Comparison of ENCODE assay signal across 9 cellular contexts in genomic region chr10:92419740-92420553, GRCh38.
A peak's percentile ranks its signal among the peaks of the same experiment; 100 is the strongest.
DNase-seq lines count a peak whose midpoint lies in the region; ATAC-seq and TF ChIP-seq lines count a peak whose summit lies in the region.
"Had no signal": no experiment of that assay in that cellular context is flagged by ENCODE, and none has a peak within 500 bp of the region (broad histone marks: within the 10 kb centered on the region; RNA-seq: fewer than 3 reads in every experiment).

No MANE protein-coding gene starts in this region.

- ATAC-seq in activated naive CD4-positive, alpha-beta T cell treated with anti-CD3 and anti-CD28 coated beads, Interleukin-2, amount 50 U/mL, for 72 hours = no peak
- peak; percentile 29 for ATAC-seq in memory B cell (ENCODE audit: low read depth)
- peak; percentile 69 for ATAC-seq in upper lobe of right lung
- no peak for ATAC-seq in HG03439 (IDR thresholded peaks at IDR 0.05; ENCODE audit: unreplicated experiment)

- H3K4me3 Mint-ChIP-seq in activated naive CD4-positive, alpha-beta T cell treated with anti-CD3 and anti-CD28 coated beads for 36 hours = no peak overlapping the region
- peak overlapping the region; percentile 78 for H3K4me3 Mint-ChIP-seq in memory B cell
- H3K4me3 Mint-ChIP-seq in CD8-positive, alpha-beta memory T cell = peak overlapping the region in 1 of 7 donors; percentile 2

- H3K4me3 ChIP-seq in upper lobe of right lung = peak overlapping the region; percentile 34
- H3K4me3 ChIP-seq in CD8-positive, alpha-beta memory T cell (ENCODE audit: low read length) = no peak overlapping the region

- H3K4me1 Mint-ChIP-seq in activated naive CD4-positive, alpha-beta T cell treated with anti-CD3 and anti-CD28 coated beads for 36 hours (ENCODE audit: low read depth) = peaks cover 2% of the 10 kb centered on the region
- H3K4me1 Mint-ChIP-seq in memory B cell = peaks cover 6% of the 10 kb centered on the region
- H3K4me1 Mint-ChIP-seq in CD8-positive, alpha-beta memory T cell = peaks cover 2 to 8% (median 5%) of the 10 kb centered on the region in 3 donors

- H3K4me1 ChIP-seq in upper lobe of right lung = peaks cover 6% of the 10 kb centered on the region
- H3K4me1 ChIP-seq in CD8-positive, alpha-beta memory T cell (ENCODE audit: insufficient read depth, low read length) = no peaks in the 10 kb centered on the region

- no peaks in the 10 kb centered on the region for H3K36me3 Mint-ChIP-seq in activated naive CD4-positive, alpha-beta T cell treated with anti-CD3 and anti-CD28 coated beads for 36 hours (ENCODE audit: low read depth)
- H3K36me3 Mint-ChIP-seq in activated naive CD4-positive, alpha-beta T cell treated with anti-CD3 and anti-CD28 coated beads, Interleukin-2, amount 50 U/mL, for 72 hours = peaks cover 8 to 10% of the 10 kb centered on the region in 2 donors
- H3K36me3 Mint-ChIP-seq in memory B cell = peaks cover 4% of the 10 kb centered on the region
- peaks cover 0 to 3% (median 0%) of the 10 kb centered on the region in 3 donors for H3K36me3 Mint-ChIP-seq in CD8-positive, alpha-beta memory T cell

- H3K27ac ChIP-seq in upper lobe of right lung = no peak overlapping the region
- H3K27ac ChIP-seq in CD8-positive, alpha-beta memory T cell (ENCODE audit: low read depth, low read length) = no peak overlapping the region

- intact Hi-C loops in activated naive CD4-positive, alpha-beta T cell treated with anti-CD3 and anti-CD28 coated beads for 36 hours (cut with micrococcal nuclease) = no loop called here
- intact Hi-C loops in upper lobe of right lung (cut with DNase I) = no loop called here

- H3K27me3 Mint-ChIP-seq in activated naive CD4-positive, alpha-beta T cell treated with anti-CD3 and anti-CD28 coated beads for 36 hours (ENCODE audit: low read depth) = peaks cover 39% of the 10 kb centered on the region
- peaks cover 12% of the 10 kb centered on the region for H3K27me3 Mint-ChIP-seq in memory B cell
- H3K27me3 Mint-ChIP-seq in CD8-positive, alpha-beta memory T cell = peaks cover 27 to 66% of the 10 kb centered on the region in 2 donors

- CTCF ChIA-PET in activated naive CD4-positive, alpha-beta T cell treated with anti-CD3 and anti-CD28 coated beads for 36 hours (lab: Charles Lee) = interaction anchor here (0.7 to 0.9 kb wide), 3 partner anchors 11 to 61 kb away, joined by 3 to 4 read pairs (median 3); no protein-coding TSS in a partner anchor
- CTCF ChIA-PET in CD8-positive, alpha-beta memory T cell (lab: Charles Lee) = interaction anchor here (1.0 kb wide), 1 partner anchor 24 kb away, joined by 3 read pairs; no protein-coding TSS in a partner anchor

- POLR2A ChIA-PET in CD8-positive, alpha-beta memory T cell (lab: Charles Lee) = no interaction called here

- no peaks in the 10 kb centered on the region for H3K36me3 ChIP-seq in upper lobe of right lung
- no peaks in the 10 kb centered on the region for H3K36me3 ChIP-seq in CD8-positive, alpha-beta memory T cell (ENCODE audit: insufficient read depth, low read length)

- peaks cover 20% of the 10 kb centered on the region for H3K27me3 ChIP-seq in upper lobe of right lung
- H3K27me3 ChIP-seq in CD8-positive, alpha-beta memory T cell (ENCODE audit: insufficient read depth, low read length, poor library complexity, severe bottlenecking) = no peaks in the 10 kb centered on the region

- H3K27ac Mint-ChIP-seq in activated naive CD4-positive, alpha-beta T cell treated with anti-CD3 and anti-CD28 coated beads for 36 hours = no peak overlapping the region
- H3K27ac Mint-ChIP-seq in activated naive CD4-positive, alpha-beta T cell treated with anti-CD3 and anti-CD28 coated beads, Interleukin-2, amount 50 U/mL, for 72 hours = peak overlapping the region in 1 of 2 donors; percentile 36
- H3K27ac Mint-ChIP-seq in memory B cell = no peak overlapping the region
- H3K27ac Mint-ChIP-seq in CD8-positive, alpha-beta memory T cell = no peak overlapping the region

- H3K9me3 Mint-ChIP-seq in activated naive CD4-positive, alpha-beta T cell treated with anti-CD3 and anti-CD28 coated beads for 36 hours = no peaks in the 10 kb centered on the region
- peaks cover 3 to 4% of the 10 kb centered on the region in 2 donors for H3K9me3 Mint-ChIP-seq in activated naive CD4-positive, alpha-beta T cell treated with anti-CD3 and anti-CD28 coated beads, Interleukin-2, amount 50 U/mL, for 72 hours
- peaks cover 7% of the 10 kb centered on the region for H3K9me3 Mint-ChIP-seq in memory B cell
- H3K9me3 Mint-ChIP-seq in CD8-positive, alpha-beta memory T cell = peaks cover 3 to 15% (median 8%) of the 10 kb centered on the region in 5 donors

- H3K9me3 ChIP-seq in upper lobe of right lung = no peaks in the 10 kb centered on the region
- H3K9me3 ChIP-seq in CD8-positive, alpha-beta memory T cell (ENCODE audit: low read length) = no peaks in the 10 kb centered on the region

- peak; percentile 17 for DNase-seq in activated naive CD4-positive, alpha-beta T cell treated with anti-CD3 and anti-CD28 coated beads for 36 hours
- DNase-seq in activated naive CD4-positive, alpha-beta T cell treated with anti-CD3 and anti-CD28 coated beads, Interleukin-2, amount 50 U/mL, for 72 hours (ENCODE audit: low spot score in 2 of 2) = no peak
- DNase-seq in epidermal melanocyte (ENCODE audit: insufficient read length, low spot score) (peak; percentile 27), memory B cell (ENCODE audit: low spot score in 2 of 2) (peak in 1 of 2 donors; percentile 12), upper lobe of right lung (peak; percentile 75), DMS79 (lab: John Stamatoyannopoulos, UW) (no peak)
- no peak for DNase-seq in CD8-positive, alpha-beta memory T cell
- DNase-seq: activated CD8-positive, alpha-beta memory T cell treated with anti-CD3 and anti-CD28 coated beads, Interleukin-2, amount 50 U/mL, for 48 hours had no signal

- peak; percentile 40 for TF ChIP-seq CTCF in upper lobe of right lung (IDR thresholded peaks at IDR 0.05)

Comparison
In these comparisons a context has a peak if more than half of its experiments do, and no peak if none do; other contexts are left out.
1. DNase-seq: peak in activated naive CD4-positive, alpha-beta T cell treated with anti-CD3 and anti-CD28 coated beads for 36 hours (single experiment), epidermal melanocyte (single experiment) and upper lobe of right lung (single experiment); none in activated naive CD4-positive, alpha-beta T cell treated with anti-CD3 and anti-CD28 coated beads, Interleukin-2, amount 50 U/mL, for 72 hours (0 of 2), DMS79 (single experiment) and CD8-positive, alpha-beta memory T cell (0 of 5).
2. ATAC-seq: peak in memory B cell (single experiment) and upper lobe of right lung (single experiment); none in activated naive CD4-positive, alpha-beta T cell treated with anti-CD3 and anti-CD28 coated beads, Interleukin-2, amount 50 U/mL, for 72 hours (0 of 2) and HG03439 (single experiment).